ENCODE assay signal across 17 cellular contexts in genomic region chr11:113106507-113106906, GRCh38.
DNase-seq lines count a peak whose midpoint lies in the region; ATAC-seq lines count a peak whose summit lies in the region.
"Had no signal": no experiment of that assay in that cellular context is flagged by ENCODE, and none has a peak within 500 bp of the region (broad histone marks: within the 10 kb centered on the region; RNA-seq: fewer than 3 reads in every experiment).

No MANE protein-coding gene starts in this region.

- no peaks in the 10 kb centered on the region for H4K20me1 ChIP-seq in BLaER1

- H3K9me3 ChIP-seq in BLaER1, result no peaks in the 10 kb centered on the region
- H3K9me3 ChIP-seq: HAP-1, stomach had no signal

- H3K4me1 ChIP-seq in BLaER1, result peaks cover 15% of the 10 kb centered on the region
- H3K4me1 ChIP-seq: HAP-1 had no signal

- H3K27ac ChIP-seq in BLaER1, result no peak overlapping the region
- H3K27ac ChIP-seq: C4-2B, stomach, VCaP had no signal

- ATAC-seq in GM21825 (IDR thresholded peaks at IDR 0.05; ENCODE audit: unreplicated experiment) (no peak), HG02840 (IDR thresholded peaks at IDR 0.05; ENCODE audit: low FRiP score, unreplicated experiment) (no peak)
- ATAC-seq: activated naive CD4-positive, alpha-beta T cell treated with anti-CD3 and anti-CD28 coated beads, Interleukin-2, amount 50 U/mL, for 72 hours had no signal

- no peak overlapping the region for H3K9ac ChIP-seq in BLaER1

- peak overlapping the region; percentile 57 for H3K4me2 ChIP-seq in BLaER1

- DNase-seq in HS-27A (ENCODE audit: low read depth), result peak; percentile 45
- peak; percentile 49 for DNase-seq in SW480 (ENCODE audit: low spot score)
- DNase-seq in kidney tubule cell (ENCODE audit: low spot score), result peak; percentile 8
- no peak for DNase-seq in cerebellar cortex (ENCODE audit: low spot score)
- DNase-seq in activated CD4-positive, CD25-positive, alpha-beta regulatory T cell treated with anti-CD3 and anti-CD28 coated beads, Interleukin-2, amount 50 U/mL, for 72 hours, result no peak
- DNase-seq: immature natural killer cell, NCI-H1694, NCI-H774, SHP77, stomach had no signal

- H3K27me3 ChIP-seq in BLaER1, result no peaks in the 10 kb centered on the region
- H3K27me3 ChIP-seq: stomach had no signal

- no peak overlapping the region for H3K4me3 ChIP-seq in BLaER1
- H3K4me3 ChIP-seq: HAP-1, stomach had no signal

- no peaks in the 10 kb centered on the region for H3K36me3 ChIP-seq in BLaER1
- H3K36me3 ChIP-seq: HAP-1, stomach had no signal

Comparison
In these comparisons a context has a peak if more than half of its experiments do, and no peak if none do; other contexts are left out.
1. DNase-seq: peak in HS-27A (single experiment), SW480 (single experiment) and kidney tubule cell (single experiment); none in cerebellar cortex (single experiment) and activated CD4-positive, CD25-positive, alpha-beta regulatory T cell treated with anti-CD3 and anti-CD28 coated beads, Interleukin-2, amount 50 U/mL, for 72 hours (single experiment).